1 cellular context compared by ENCODE assay signal in the genomic region with DNA sequence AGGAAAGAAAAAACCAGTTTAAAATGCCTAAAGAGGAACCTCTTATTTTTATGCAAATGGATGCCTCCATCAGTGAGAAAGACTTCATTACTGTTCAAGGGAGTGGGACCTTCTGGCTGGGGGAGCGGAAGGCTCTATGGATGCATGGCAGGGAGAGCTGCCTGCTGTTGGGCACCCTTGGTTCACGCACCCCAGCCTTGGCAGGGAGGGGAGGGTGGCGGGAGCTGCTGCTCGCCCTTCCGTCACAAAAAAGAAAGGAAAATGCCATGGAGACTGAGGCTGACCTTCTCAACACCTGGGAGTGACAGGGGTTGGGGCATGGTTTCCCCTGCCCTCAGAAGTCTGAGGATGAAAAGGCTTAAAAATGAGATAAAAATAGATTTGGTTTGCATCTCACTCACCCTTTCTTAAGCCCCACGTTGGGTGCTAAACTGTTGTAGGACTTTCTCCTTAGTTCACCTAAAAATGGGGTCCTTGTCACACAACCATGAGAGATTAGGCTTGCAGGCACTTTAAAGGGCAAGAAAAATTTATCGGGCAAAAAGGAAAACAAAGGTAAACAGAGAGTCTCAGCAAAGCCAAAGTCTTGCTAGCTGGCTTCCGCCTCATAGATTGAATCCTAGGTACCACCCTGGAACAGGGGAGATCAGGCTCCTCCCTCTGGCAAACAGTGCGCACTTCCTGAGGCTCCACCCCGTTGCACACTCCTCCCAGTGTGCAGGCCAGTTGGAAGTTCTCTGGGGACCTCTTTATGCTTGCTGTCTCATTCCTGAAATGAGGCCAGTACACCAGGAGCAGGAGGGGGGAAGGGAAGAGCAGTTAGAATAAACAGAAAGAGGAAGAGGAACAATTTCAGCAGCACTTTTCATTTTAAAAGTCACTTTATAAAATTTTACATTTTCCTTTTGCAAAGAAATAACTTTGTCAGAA.
TF ChIP-seq lines count a peak whose summit lies in the region.

No MANE protein-coding gene starts in this region.

TF ChIP-seq in GM12878, 131 proteins besides CTCF, POLR2A, EP300 and RAD21 (continued from another document):
- TF ChIP-seq, protein P1, sequence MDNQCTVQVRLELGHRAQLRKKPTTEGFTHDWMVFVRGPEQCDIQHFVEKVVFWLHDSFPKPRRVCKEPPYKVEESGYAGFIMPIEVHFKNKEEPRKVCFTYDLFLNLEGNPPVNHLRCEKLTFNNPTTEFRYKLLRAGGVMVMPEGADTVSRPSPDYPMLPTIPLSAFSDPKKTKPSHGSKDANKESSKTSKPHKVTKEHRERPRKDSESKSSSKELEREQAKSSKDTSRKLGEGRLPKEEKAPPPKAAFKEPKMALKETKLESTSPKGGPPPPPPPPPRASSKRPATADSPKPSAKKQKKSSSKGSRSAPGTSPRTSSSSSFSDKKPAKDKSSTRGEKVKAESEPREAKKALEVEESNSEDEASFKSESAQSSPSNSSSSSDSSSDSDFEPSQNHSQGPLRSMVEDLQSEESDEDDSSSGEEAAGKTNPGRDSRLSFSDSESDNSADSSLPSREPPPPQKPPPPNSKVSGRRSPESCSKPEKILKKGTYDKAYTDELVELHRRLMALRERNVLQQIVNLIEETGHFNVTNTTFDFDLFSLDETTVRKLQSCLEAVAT (IDR thresholded peaks at IDR 0.05): no peak
- TF ChIP-seq SIN3A (IDR thresholded peaks at IDR 0.05; ENCODE audit: low read depth, low read length) (no peak), IKZF1 (conservative IDR thresholded peaks at IDR 0.05) (peak; percentile 90), SMAD1 (IDR thresholded peaks at IDR 0.05; ENCODE audit: low read depth, partially characterized antibody) (no peak), PAX8 (IDR thresholded peaks at IDR 0.05) (no peak), SREBF1 (IDR thresholded peaks at IDR 0.05; ENCODE audit: low read length) (no peak), SMAD5 (IDR thresholded peaks at IDR 0.05; ENCODE audit: low read depth) (peak; percentile 75; the same call in 1 of the 2 replicates), TCF3 (IDR thresholded peaks at IDR 0.05; ENCODE audit: borderline replicate concordance, insufficient read depth, low read depth, low read length) (no peak), ZBED1 (IDR thresholded peaks at IDR 0.05; ENCODE audit: borderline replicate concordance) (no peak), ZNF687 (IDR thresholded peaks at IDR 0.05) (0 out of 2 replicates have a peak, but pooled peaks have one; percentile 28), BHLHE40 (IDR thresholded peaks at IDR 0.05; ENCODE audit: borderline replicate concordance in 1 of 2, low read depth in 2 of 2, low read length in 1 of 2) (peak; percentile 2 to 39; a peak in 2 of 4 replicates), GABPA (IDR thresholded peaks at IDR 0.05; ENCODE audit: low read depth) (no peak), YBX1 (IDR thresholded peaks at IDR 0.05) (no peak), SMARCA5 (IDR thresholded peaks at IDR 0.05) (no peak), CREM (IDR thresholded peaks at IDR 0.05; ENCODE audit: low read depth) (no peak), RFX5 (IDR thresholded peaks at IDR 0.05; ENCODE audit: low read depth, low read length) (no peak)
- TF ChIP-seq, protein P2, sequence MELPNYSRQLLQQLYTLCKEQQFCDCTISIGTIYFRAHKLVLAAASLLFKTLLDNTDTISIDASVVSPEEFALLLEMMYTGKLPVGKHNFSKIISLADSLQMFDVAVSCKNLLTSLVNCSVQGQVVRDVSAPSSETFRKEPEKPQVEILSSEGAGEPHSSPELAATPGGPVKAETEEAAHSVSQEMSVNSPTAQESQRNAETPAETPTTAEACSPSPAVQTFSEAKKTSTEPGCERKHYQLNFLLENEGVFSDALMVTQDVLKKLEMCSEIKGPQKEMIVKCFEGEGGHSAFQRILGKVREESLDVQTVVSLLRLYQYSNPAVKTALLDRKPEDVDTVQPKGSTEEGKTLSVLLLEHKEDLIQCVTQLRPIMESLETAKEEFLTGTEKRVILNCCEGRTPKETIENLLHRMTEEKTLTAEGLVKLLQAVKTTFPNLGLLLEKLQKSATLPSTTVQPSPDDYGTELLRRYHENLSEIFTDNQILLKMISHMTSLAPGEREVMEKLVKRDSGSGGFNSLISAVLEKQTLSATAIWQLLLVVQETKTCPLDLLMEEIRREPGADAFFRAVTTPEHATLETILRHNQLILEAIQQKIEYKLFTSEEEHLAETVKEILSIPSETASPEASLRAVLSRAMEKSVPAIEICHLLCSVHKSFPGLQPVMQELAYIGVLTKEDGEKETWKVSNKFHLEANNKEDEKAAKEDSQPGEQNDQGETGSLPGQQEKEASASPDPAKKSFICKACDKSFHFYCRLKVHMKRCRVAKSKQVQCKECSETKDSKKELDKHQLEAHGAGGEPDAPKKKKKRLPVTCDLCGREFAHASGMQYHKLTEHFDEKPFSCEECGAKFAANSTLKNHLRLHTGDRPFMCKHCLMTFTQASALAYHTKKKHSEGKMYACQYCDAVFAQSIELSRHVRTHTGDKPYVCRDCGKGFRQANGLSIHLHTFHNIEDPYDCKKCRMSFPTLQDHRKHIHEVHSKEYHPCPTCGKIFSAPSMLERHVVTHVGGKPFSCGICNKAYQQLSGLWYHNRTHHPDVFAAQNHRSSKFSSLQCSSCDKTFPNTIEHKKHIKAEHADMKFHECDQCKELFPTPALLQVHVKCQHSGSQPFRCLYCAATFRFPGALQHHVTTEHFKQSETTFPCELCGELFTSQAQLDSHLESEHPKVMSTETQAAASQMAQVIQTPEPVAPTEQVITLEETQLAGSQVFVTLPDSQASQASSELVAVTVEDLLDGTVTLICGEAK (IDR thresholded peaks at IDR 0.05; ENCODE audit: borderline replicate concordance): no peak
- TF ChIP-seq, protein P3, sequence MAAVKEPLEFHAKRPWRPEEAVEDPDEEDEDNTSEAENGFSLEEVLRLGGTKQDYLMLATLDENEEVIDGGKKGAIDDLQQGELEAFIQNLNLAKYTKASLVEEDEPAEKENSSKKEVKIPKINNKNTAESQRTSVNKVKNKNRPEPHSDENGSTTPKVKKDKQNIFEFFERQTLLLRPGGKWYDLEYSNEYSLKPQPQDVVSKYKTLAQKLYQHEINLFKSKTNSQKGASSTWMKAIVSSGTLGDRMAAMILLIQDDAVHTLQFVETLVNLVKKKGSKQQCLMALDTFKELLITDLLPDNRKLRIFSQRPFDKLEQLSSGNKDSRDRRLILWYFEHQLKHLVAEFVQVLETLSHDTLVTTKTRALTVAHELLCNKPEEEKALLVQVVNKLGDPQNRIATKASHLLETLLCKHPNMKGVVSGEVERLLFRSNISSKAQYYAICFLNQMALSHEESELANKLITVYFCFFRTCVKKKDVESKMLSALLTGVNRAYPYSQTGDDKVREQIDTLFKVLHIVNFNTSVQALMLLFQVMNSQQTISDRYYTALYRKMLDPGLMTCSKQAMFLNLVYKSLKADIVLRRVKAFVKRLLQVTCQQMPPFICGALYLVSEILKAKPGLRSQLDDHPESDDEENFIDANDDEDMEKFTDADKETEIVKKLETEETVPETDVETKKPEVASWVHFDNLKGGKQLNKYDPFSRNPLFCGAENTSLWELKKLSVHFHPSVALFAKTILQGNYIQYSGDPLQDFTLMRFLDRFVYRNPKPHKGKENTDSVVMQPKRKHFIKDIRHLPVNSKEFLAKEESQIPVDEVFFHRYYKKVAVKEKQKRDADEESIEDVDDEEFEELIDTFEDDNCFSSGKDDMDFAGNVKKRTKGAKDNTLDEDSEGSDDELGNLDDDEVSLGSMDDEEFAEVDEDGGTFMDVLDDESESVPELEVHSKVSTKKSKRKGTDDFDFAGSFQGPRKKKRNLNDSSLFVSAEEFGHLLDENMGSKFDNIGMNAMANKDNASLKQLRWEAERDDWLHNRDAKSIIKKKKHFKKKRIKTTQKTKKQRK (IDR thresholded peaks at IDR 0.05; ENCODE audit: low read depth, low read length): no peak
- TF ChIP-seq, protein P4, sequence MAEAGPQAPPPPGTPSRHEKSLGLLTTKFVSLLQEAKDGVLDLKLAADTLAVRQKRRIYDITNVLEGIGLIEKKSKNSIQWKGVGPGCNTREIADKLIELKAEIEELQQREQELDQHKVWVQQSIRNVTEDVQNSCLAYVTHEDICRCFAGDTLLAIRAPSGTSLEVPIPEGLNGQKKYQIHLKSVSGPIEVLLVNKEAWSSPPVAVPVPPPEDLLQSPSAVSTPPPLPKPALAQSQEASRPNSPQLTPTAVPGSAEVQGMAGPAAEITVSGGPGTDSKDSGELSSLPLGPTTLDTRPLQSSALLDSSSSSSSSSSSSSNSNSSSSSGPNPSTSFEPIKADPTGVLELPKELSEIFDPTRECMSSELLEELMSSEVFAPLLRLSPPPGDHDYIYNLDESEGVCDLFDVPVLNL (IDR thresholded peaks at IDR 0.05; ENCODE audit: low read depth, low read length): no peak
